ENCODE assay signal across 15 cellular contexts in genomic region chr17:79050591-79050990, GRCh38. TPM values are rescaled to one million over a fixed set of nuclear protein-coding genes. Genes with fewer than 3 reads are reported as not detected.
DNase-seq lines count a peak whose midpoint lies in the region; ATAC-seq, FAIRE-seq and TF ChIP-seq lines count a peak whose summit lies in the region.
"Had no signal": no experiment of that assay in that cellular context is flagged by ENCODE, and none has a peak within 500 bp of the region (broad histone marks: within the 10 kb centered on the region; RNA-seq: fewer than 3 reads in every experiment).

No MANE protein-coding gene starts in this region.

- DNase-seq in GM20000 (ENCODE audit: low spot score) = peak; percentile 8
- DNase-seq in NCI-H2171 treated with DMSO at 0.1 percent for 48 hours (lab: John Stamatoyannopoulos, UW) = peak; percentile 86
- DNase-seq in kidney = peak; percentile 31
- no peak for DNase-seq in urothelium cell line (ENCODE audit: low spot score)
- DNase-seq in H54 (ENCODE audit: insufficient read length, low spot score) = no peak
- DNase-seq: Calu3; CD8-positive, alpha-beta T cell; DMS79; NCI-H1105; OCI-M1; SHP77 had no signal

- intact Hi-C loops in kidney (cut with DNase I) = no loop called here

- no peak overlapping the region for H3K4me3 ChIP-seq in kidney (ENCODE audit: low read length in 2 of 2)
- H3K4me3 ChIP-seq: BLaER1 treated with 17β-estradiol and CSF1 and Interleukin-3, amounts not matched to agents 10 nM and 100 nM; SK-N-MC had no signal

- H3K9ac ChIP-seq in kidney (ENCODE audit: low read length in 2 of 2) = no peak overlapping the region
- H3K9ac ChIP-seq: BLaER1 treated with 17β-estradiol and CSF1 and Interleukin-3, amounts not matched to agents 10 nM and 100 nM had no signal

- no peaks in the 10 kb centered on the region for H3K36me3 ChIP-seq in kidney (ENCODE audit: control insufficient read depth in 1 of 2, insufficient read depth in 2 of 2, low read length in 2 of 2)
- H3K36me3 ChIP-seq: BLaER1 treated with 17β-estradiol and CSF1 and Interleukin-3, amounts not matched to agents 10 nM and 100 nM had no signal

- H3K27ac ChIP-seq in kidney (ENCODE audit: low read depth in 2 of 2, low read length in 2 of 2) = no peak overlapping the region
- H3K27ac ChIP-seq: BLaER1 treated with 17β-estradiol and CSF1 and Interleukin-3, amounts not matched to agents 10 nM and 100 nM; SK-N-MC had no signal

- FAIRE-seq in kidney (lab: Jason Lieb, UNC) = no peak
- FAIRE-seq in urothelium cell line (lab: Jason Lieb, UNC) = peak; percentile 76
- no peak for FAIRE-seq in H54 (lab: Jason Lieb, UNC)

- TF ChIP-seq POLR2A in H54 (IDR thresholded peaks at IDR 0.05; ENCODE audit: low read depth, low read length) = no peak

- H3K9me3 ChIP-seq in kidney (ENCODE audit: control insufficient read depth in 1 of 2, low read length in 2 of 2) = no peaks in the 10 kb centered on the region

- ATAC-seq in GM19023 (IDR thresholded peaks at IDR 0.05; ENCODE audit: unreplicated experiment) (no peak), HG03159 (IDR thresholded peaks at IDR 0.05; ENCODE audit: unreplicated experiment) (no peak)
- ATAC-seq: CD8-positive, alpha-beta T cell had no signal

- TF ChIP-seq CTCF in GM20000 (IDR thresholded peaks at IDR 0.05; ENCODE audit: extremely low read depth, missing control alignments) (no peak), kidney (IDR thresholded peaks at IDR 0.05; ENCODE audit: borderline replicate concordance, extremely low read depth, insufficient read depth) (no peak)

- H3K4me1 ChIP-seq in kidney (ENCODE audit: control insufficient read depth in 1 of 2, insufficient read depth in 1 of 2, low read depth in 1 of 2, low read length in 2 of 2) = peaks cover 0 to 2% of the 10 kb centered on the region in 2 donors

RNA-seq across cellular contexts. Expression of gene ENGASE, which starts 24.0 kb away (rescaled TPM):
- total RNA-seq in kidney = 49.3 TPM
- polyA plus RNA-seq in kidney (ENCODE audit: insufficient read depth, low read depth, low replicate concordance) = 14.3 TPM

RNA-seq across cellular contexts. Expression of gene C1QTNF1, which starts 26.6 kb away (rescaled TPM):
- 65.2 TPM for total RNA-seq in kidney
- polyA plus RNA-seq in kidney (ENCODE audit: insufficient read depth, low read depth, low replicate concordance) = 18.0 TPM

RNA-seq across cellular contexts. Expression of gene CANT1, which starts 41.0 kb away (rescaled TPM):
- total RNA-seq in kidney = 56.6 TPM
- 23.0 TPM for polyA plus RNA-seq in kidney (ENCODE audit: insufficient read depth, low read depth, low replicate concordance)

Comparison
In these comparisons a context has a peak if more than half of its experiments do, and no peak if none do; other contexts are left out.
1. DNase-seq: peak in GM20000 (single experiment), NCI-H2171 treated with DMSO at 0.1 percent for 48 hours (single experiment) and kidney (single experiment); none in urothelium cell line (single experiment) and H54 (single experiment).